Comparison of ENCODE assay signal across 13 cellular contexts in the genomic region with DNA sequence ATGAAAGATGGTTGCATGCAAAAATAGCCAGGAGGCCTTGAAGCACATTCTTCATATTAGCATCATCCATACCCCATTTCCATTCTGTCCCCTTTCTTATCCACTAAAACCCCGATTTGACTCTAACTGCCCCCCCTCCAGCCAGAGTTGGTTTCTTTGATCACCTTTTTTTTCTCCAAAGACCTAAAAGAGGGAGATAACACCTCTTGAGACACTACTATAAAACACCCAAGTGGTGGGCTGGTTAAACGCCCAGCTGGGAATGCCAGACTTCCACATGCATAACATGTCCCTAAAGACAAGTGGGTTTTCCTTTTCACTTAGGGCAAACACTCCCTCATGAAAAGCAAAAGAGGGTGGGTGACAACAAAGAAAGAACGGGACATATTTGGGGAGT.
"Had no signal": no experiment of that assay in that cellular context is flagged by ENCODE, and none has a peak within 500 bp of the region (broad histone marks: within the 10 kb centered on the region; RNA-seq: fewer than 3 reads in every experiment).

No MANE protein-coding gene starts in this region.

- H3K27me3 Mint-ChIP-seq: activated CD8-positive, alpha-beta T cell treated with anti-CD3 and anti-CD28 coated beads for 36 hours had no signal

- DNase-seq: activated CD4-positive, alpha-beta T cell treated with anti-CD3 and anti-CD28 coated beads for 48 hours; activated CD8-positive, alpha-beta memory T cell treated with anti-CD3 and anti-CD28 coated beads, Interleukin-2, amount 50 U/mL, for 48 hours; activated CD8-positive, alpha-beta T cell treated with anti-CD3 and anti-CD28 coated beads for 36 hours; activated gamma-delta T cell; activated T-cell treated with anti-CD3 and anti-CD28 coated beads, Interleukin-2, amount 50 U/mL, for 72 hours; naive thymus-derived CD4-positive, alpha-beta T cell; stimulated activated CD4-positive, alpha-beta T cell treated with anti-CD3 and anti-CD28 coated beads, Interleukin-15, amount 100 ng/mL, for 24 hours; stimulated activated CD4-positive, alpha-beta T cell treated with anti-CD3 and anti-CD28 coated beads, Interleukin-4, amount 100 ng/mL, for 24 hours; stimulated activated naive CD4-positive, alpha-beta T cell; tibial artery had no signal

- H3K27ac Mint-ChIP-seq: activated CD8-positive, alpha-beta T cell treated with anti-CD3 and anti-CD28 coated beads for 36 hours; activated T-cell treated with anti-CD3 and anti-CD28 coated beads, Interleukin-2, amount 50 U/mL, for 72 hours; naive thymus-derived CD4-positive, alpha-beta T cell had no signal

- H3K4me3 Mint-ChIP-seq: activated CD8-positive, alpha-beta T cell treated with anti-CD3 and anti-CD28 coated beads for 36 hours; naive thymus-derived CD4-positive, alpha-beta T cell had no signal

- ATAC-seq: activated CD8-positive, alpha-beta T cell treated with anti-CD3 and anti-CD28 coated beads for 36 hours; activated naive CD4-positive, alpha-beta T cell treated with anti-CD3 and anti-CD28 coated beads, Interleukin-2, amount 50 U/mL, for 72 hours; esophagus mucosa; left lobe of liver had no signal

- H3K9me3 Mint-ChIP-seq: activated CD8-positive, alpha-beta T cell treated with anti-CD3 and anti-CD28 coated beads for 36 hours had no signal

- H3K36me3 Mint-ChIP-seq: activated naive CD4-positive, alpha-beta T cell treated with anti-CD3 and anti-CD28 coated beads, Interleukin-2, amount 50 U/mL, for 72 hours; naive thymus-derived CD4-positive, alpha-beta T cell had no signal
